7 cellular contexts compared by ENCODE assay signal in genomic region chr2:15588329-15588919, GRCh38. TPM values are rescaled to one million over a fixed set of nuclear protein-coding genes. Genes with fewer than 3 reads are reported as not detected.
DNase-seq lines count a peak whose midpoint lies in the region; ATAC-seq and TF ChIP-seq lines count a peak whose summit lies in the region.

No MANE protein-coding gene starts in this region.

- H3K9me3 ChIP-seq in MG63 (no peaks in the 10 kb centered on the region), mucosa of descending colon (no peaks in the 10 kb centered on the region)

- H3K27me3 ChIP-seq in MG63, result no peaks in the 10 kb centered on the region

- H3K36me3 ChIP-seq in MG63 (peaks cover 10% of the 10 kb centered on the region; the same call in 1 of the 2 replicates), mucosa of descending colon (ENCODE audit: low read depth) (no peaks in the 10 kb centered on the region)

- H3K4me3 ChIP-seq in MG63, result no peak overlapping the region
- H3K4me3 ChIP-seq in mucosa of descending colon, result no peak overlapping the region

- in situ Hi-C loops in G401 (cut with HindIII; ENCODE audit: low sequenced_read_pairs), result no loop called here

- no peak for ATAC-seq in mucosa of descending colon
- ATAC-seq in HG03175 (IDR thresholded peaks at IDR 0.05; ENCODE audit: unreplicated experiment), result no peak
- no peak for ATAC-seq in HG03378 (IDR thresholded peaks at IDR 0.05; ENCODE audit: unreplicated experiment)

- peaks cover 12% of the 10 kb centered on the region for H3K4me1 ChIP-seq in mucosa of descending colon (ENCODE audit: low read depth)

- DNase-seq in G401 (ENCODE audit: low spot score) (peak; percentile 81), MG63 (peak; percentile 16), SHP77 treated with DMSO at 0.1 percent for 48 hours (lab: John Stamatoyannopoulos, UW) (peak; percentile 64), dermis microvascular lymphatic vessel endothelial cell (ENCODE audit: low read depth in 2 of 2) (peak; percentile 63 to 79), mucosa of descending colon (peak in 2 of 3 donors; percentile 46 to 75)

- intact Hi-C loops in mucosa of descending colon (cut with DNase I, micrococcal nuclease), result no loop called here

- peak; percentile 22 for TF ChIP-seq CTCF in mucosa of descending colon (IDR thresholded peaks at IDR 0.05)

RNA-seq across cellular contexts. Expression of gene DDX1, which starts 3.2 kb away (rescaled TPM):
- 89.5 and 131 TPM in 2 replicates for total RNA-seq in G401 (2014; rRNA removed; shearing (Covaris generic))
- total RNA-seq in MG63 (2014; rRNA removed; shearing (Covaris generic); ENCODE audit: low replicate concordance), result 108 and 126 TPM in 2 replicates
- total RNA-seq in dermis microvascular lymphatic vessel endothelial cell (62.0 and 67.5 TPM in 2 replicates), mucosa of descending colon (10 to 100 TPM; 70.7 to 96.7 (median 72.4) TPM)

RNA-seq across cellular contexts. Expression of gene NBAS, which starts 27.3 kb away (rescaled TPM):
- total RNA-seq in G401 (2014; rRNA removed; shearing (Covaris generic)), result 31.1 and 45.1 TPM in 2 replicates
- 27.9 and 78.9 TPM in 2 replicates for total RNA-seq in MG63 (2014; rRNA removed; shearing (Covaris generic); ENCODE audit: low replicate concordance)
- 69.8 and 72.6 TPM in 2 replicates for total RNA-seq in dermis microvascular lymphatic vessel endothelial cell
- total RNA-seq in mucosa of descending colon, result 10 to 100 TPM; 25.8 to 50.2 (median 32.8) TPM

Comparison
In these comparisons a context has a peak if more than half of its experiments do, and no peak if none do; other contexts are left out.
1. DNase-seq: peak in every context shown above with its lines; median percentile 81 in G401; 71 in dermis microvascular lymphatic vessel endothelial cell; 64 in SHP77 treated with DMSO at 0.1 percent for 48 hours; 60 in mucosa of descending colon; 16 in MG63.